In the genomic region with DNA sequence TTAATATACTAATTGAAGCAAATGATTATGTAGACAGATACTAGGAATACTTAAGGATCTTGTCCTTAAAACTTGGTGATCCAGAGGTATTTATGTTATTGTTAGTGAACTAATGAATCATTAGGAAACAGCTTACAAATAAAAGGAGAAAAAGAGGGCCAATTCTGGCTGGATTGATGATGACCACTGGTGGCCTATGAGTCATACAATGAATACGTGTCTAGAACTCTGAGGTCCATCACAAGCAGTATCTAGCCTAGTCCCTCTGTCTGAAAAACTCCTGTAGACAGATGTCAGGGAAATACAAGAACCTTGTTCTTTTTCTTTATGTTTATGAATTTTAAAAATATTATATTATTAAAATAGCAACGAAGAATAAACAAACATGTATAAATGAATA, we compare ENCODE assay signal across 1 cellular context.
TF ChIP-seq lines count a peak whose summit lies in the region.

No MANE protein-coding gene starts in this region.

TF ChIP-seq in A549, 52 proteins besides CTCF, POLR2A, EP300 and RAD21 (continued from another document):
- no peak for TF ChIP-seq FOSL2 (IDR thresholded peaks at IDR 0.05)
- peak; percentile 70 for TF ChIP-seq FOSL2 (CRISPR knock-in tag; IDR thresholded peaks at IDR 0.05)
- TF ChIP-seq POLR2AphosphoS2 (conservative IDR thresholded peaks at IDR 0.05; ENCODE audit: low read length): no peak
- no peak for TF ChIP-seq HOXA7 (CRISPR knock-in tag; IDR thresholded peaks at IDR 0.05)
- no peak for TF ChIP-seq TFCP2L1 (CRISPR knock-in tag; IDR thresholded peaks at IDR 0.05)
- no peak for TF ChIP-seq CBX2 (IDR thresholded peaks at IDR 0.05; ENCODE audit: borderline replicate concordance, low read depth)
- TF ChIP-seq NFE2L2 (conservative IDR thresholded peaks at IDR 0.05; ENCODE audit: low read length): no peak
- TF ChIP-seq, protein P1, sequence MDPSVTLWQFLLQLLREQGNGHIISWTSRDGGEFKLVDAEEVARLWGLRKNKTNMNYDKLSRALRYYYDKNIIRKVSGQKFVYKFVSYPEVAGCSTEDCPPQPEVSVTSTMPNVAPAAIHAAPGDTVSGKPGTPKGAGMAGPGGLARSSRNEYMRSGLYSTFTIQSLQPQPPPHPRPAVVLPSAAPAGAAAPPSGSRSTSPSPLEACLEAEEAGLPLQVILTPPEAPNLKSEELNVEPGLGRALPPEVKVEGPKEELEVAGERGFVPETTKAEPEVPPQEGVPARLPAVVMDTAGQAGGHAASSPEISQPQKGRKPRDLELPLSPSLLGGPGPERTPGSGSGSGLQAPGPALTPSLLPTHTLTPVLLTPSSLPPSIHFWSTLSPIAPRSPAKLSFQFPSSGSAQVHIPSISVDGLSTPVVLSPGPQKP (IDR thresholded peaks at IDR 0.05; ENCODE audit: low read depth, low read length): no peak
- no peak for TF ChIP-seq EHMT2 (IDR thresholded peaks at IDR 0.05; ENCODE audit: low read depth)
- TF ChIP-seq RCOR1 (IDR thresholded peaks at IDR 0.05; ENCODE audit: low read depth, low read length): no peak
